Comparison of ENCODE assay signal across 14 cellular contexts in genomic region chr1:78279051-78279450, GRCh38.
DNase-seq lines count a peak whose midpoint lies in the region; FAIRE-seq and TF ChIP-seq lines count a peak whose summit lies in the region.
"Had no signal": no experiment of that assay in that cellular context is flagged by ENCODE, and none has a peak within 500 bp of the region (broad histone marks: within the 10 kb centered on the region; RNA-seq: fewer than 3 reads in every experiment).

No MANE protein-coding gene starts in this region.

- CTCF ChIA-PET in HEK293T (lab: Yijun Ruan, JAX) = interaction anchor here (0.7 kb wide), 1 partner anchor 76 kb away, joined by 7 read pairs; no protein-coding TSS in a partner anchor

- POLR2A ChIA-PET in HEK293T (lab: Yijun Ruan, JAX) = no interaction called here

- H3K4me3 ChIP-seq in fibroblast of mammary gland (ENCODE audit: control insufficient read depth, low read depth, low read length) = no peak overlapping the region
- H3K4me3 ChIP-seq: esophagus squamous epithelium, right atrium auricular region had no signal

- FAIRE-seq in HTR-8/SVneo (lab: Jason Lieb, UNC) = no peak
- FAIRE-seq: keratinocyte had no signal

- DNase-seq in ELR (ENCODE audit: low read depth) (peak; percentile 87), RPMI7951 (ENCODE audit: low read depth) (peak; percentile 85), fibroblast of mammary gland (ENCODE audit: low read depth) (peak; percentile 98), renal cortical epithelial cell (ENCODE audit: low read depth) (peak; percentile 98), HTR-8/SVneo (ENCODE audit: insufficient read length, low spot score) (no peak), HEK293T (ENCODE audit: extremely low spot score) (no peak), occipital lobe (lab: John Stamatoyannopoulos, UW) (no peak)
- DNase-seq: activated gamma-delta T cell; Caco-2; esophagus squamous epithelium; naive thymus-derived CD8-positive, alpha-beta T cell; T-helper 2 cell had no signal

- no peak for TF ChIP-seq CTCF in fibroblast of mammary gland (conservative IDR thresholded peaks at IDR 0.05; ENCODE audit: control insufficient read depth, insufficient read depth, low read depth, low read length)

TF ChIP-seq in HEK293T, 16 proteins besides CTCF, POLR2A, EP300 and RAD21:
- no peak for TF ChIP-seq FOXM1 (IDR thresholded peaks at IDR 0.05; ENCODE audit: borderline replicate concordance)
- TF ChIP-seq FOXA1 (IDR thresholded peaks at IDR 0.05) = no peak
- no peak for TF ChIP-seq ELF4 (IDR thresholded peaks at IDR 0.05)
- TF ChIP-seq PKNOX1 (IDR thresholded peaks at IDR 0.05) = no peak
- no peak for TF ChIP-seq LEF1 (IDR thresholded peaks at IDR 0.05; ENCODE audit: borderline replicate concordance)
- no peak for TF ChIP-seq SP1 (IDR thresholded peaks at IDR 0.05)
- TF ChIP-seq HDGF (IDR thresholded peaks at IDR 0.05; ENCODE audit: borderline replicate concordance) = no peak
- TF ChIP-seq L3MBTL2 (conservative IDR thresholded peaks at IDR 0.05) = no peak
- no peak for TF ChIP-seq TARDBP (IDR thresholded peaks at IDR 0.05)
- TF ChIP-seq ZNF384 (IDR thresholded peaks at IDR 0.05) = no peak
- no peak for TF ChIP-seq BHLHE40 (IDR thresholded peaks at IDR 0.05; ENCODE audit: borderline replicate concordance)
- no peak for TF ChIP-seq FOXK2 (IDR thresholded peaks at IDR 0.05)
- no peak for TF ChIP-seq CTBP1 (IDR thresholded peaks at IDR 0.05; ENCODE audit: borderline replicate concordance)
- no peak for TF ChIP-seq ARNT (IDR thresholded peaks at IDR 0.05)
- no peak for TF ChIP-seq SUZ12 (IDR thresholded peaks at IDR 0.05)
- no peak for TF ChIP-seq NFRKB (IDR thresholded peaks at IDR 0.05)

Comparison
In these comparisons a context has a peak if more than half of its experiments do, and no peak if none do; other contexts are left out.
1. DNase-seq: peak in ELR (single experiment), RPMI7951 (single experiment), fibroblast of mammary gland (single experiment) and renal cortical epithelial cell (single experiment); none in HTR-8/SVneo (single experiment), HEK293T (single experiment) and occipital lobe (single experiment).